ENCODE assay signal across 16 cellular contexts in the genomic region with DNA sequence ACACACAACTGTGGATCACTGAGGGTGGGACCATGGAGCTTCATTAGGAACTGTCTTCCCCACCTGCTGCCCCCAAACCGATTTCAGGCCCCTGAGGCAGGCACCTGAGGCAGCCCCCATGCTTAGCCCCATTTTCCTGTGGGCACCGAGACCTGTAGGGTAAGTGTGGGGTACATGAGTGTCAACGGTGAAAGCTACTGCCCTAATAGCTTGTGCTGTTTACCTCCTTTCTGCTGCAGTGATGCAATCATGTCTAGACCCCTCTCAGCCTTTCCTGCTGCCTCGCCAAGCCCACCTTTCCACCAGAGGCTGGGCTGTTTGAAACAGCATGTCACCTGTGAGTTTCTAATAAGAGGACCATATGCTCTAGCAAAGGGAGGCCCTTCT. TPM values are rescaled to one million over a fixed set of nuclear protein-coding genes. Genes with fewer than 3 reads are reported as not detected.
DNase-seq lines count a peak whose midpoint lies in the region; ATAC-seq and TF ChIP-seq lines count a peak whose summit lies in the region.
"Had no signal": no experiment of that assay in that cellular context is flagged by ENCODE, and none has a peak within 500 bp of the region (broad histone marks: within the 10 kb centered on the region; RNA-seq: fewer than 3 reads in every experiment).

No MANE protein-coding gene starts in this region.

- H2BK120ac ChIP-seq in H9 (ENCODE audit: low read depth, low read length, poor library complexity, severe bottlenecking) = no peak overlapping the region

- H3K27ac Mint-ChIP-seq in H9 (peak overlapping the region; percentile 35 to 97 (median 87); a peak in 5 of 7 replicates), neural progenitor cell (peak overlapping the region; percentile 82)
- no peak overlapping the region for H3K27ac Mint-ChIP-seq in activated naive CD8-positive, alpha-beta T cell treated with anti-CD3 and anti-CD28 coated beads, Interleukin-2, amount 50 U/mL, for 24 hours
- H3K27ac Mint-ChIP-seq: CD4-positive, alpha-beta T cell had no signal

- no peak overlapping the region for H3K23ac ChIP-seq in H9 (ENCODE audit: insufficient read length, low read depth, low read length)

- no peaks in the 10 kb centered on the region for H3K9me3 Mint-ChIP-seq in H9
- no peaks in the 10 kb centered on the region for H3K9me3 Mint-ChIP-seq in neural progenitor cell
- no peaks in the 10 kb centered on the region for H3K9me3 Mint-ChIP-seq in activated naive CD8-positive, alpha-beta T cell treated with anti-CD3 and anti-CD28 coated beads, Interleukin-2, amount 50 U/mL, for 24 hours
- H3K9me3 Mint-ChIP-seq: CD4-positive, alpha-beta T cell had no signal

- H4K91ac ChIP-seq in H9 (ENCODE audit: insufficient read length, low read depth, low read length) = no peak overlapping the region

- TF ChIP-seq CTCF in H9 (conservative IDR thresholded peaks at IDR 0.05) (no peak), hepatocyte (IDR thresholded peaks at IDR 0.05; ENCODE audit: poor library complexity) (no peak), neural progenitor cell (IDR thresholded peaks at IDR 0.05) (no peak), GM20000 (IDR thresholded peaks at IDR 0.05; ENCODE audit: extremely low read depth, missing control alignments) (no peak)

- H3K9me2 ChIP-seq in hepatocyte (replicated peaks; ENCODE audit: insufficient read depth) = no peaks in the 10 kb centered on the region

- no peaks in the 10 kb centered on the region for H3K79me1 ChIP-seq in H9 (ENCODE audit: insufficient read depth, low read depth, low read length, poor library complexity, severe bottlenecking)

- H3K56ac ChIP-seq in H9 (ENCODE audit: insufficient read length, low read depth, low read length) = no peak overlapping the region

- H3K27me3 Mint-ChIP-seq in H9 (ENCODE audit: low read depth) (no peaks in the 10 kb centered on the region), neural progenitor cell (ENCODE audit: insufficient read depth, low read depth) (peaks cover 16% of the 10 kb centered on the region)
- H3K27me3 Mint-ChIP-seq in activated naive CD8-positive, alpha-beta T cell treated with anti-CD3 and anti-CD28 coated beads, Interleukin-2, amount 50 U/mL, for 24 hours = peaks cover 5% of the 10 kb centered on the region

- H3K27me3 ChIP-seq in H9 (ENCODE audit: insufficient read depth, low read length) (no peaks in the 10 kb centered on the region), hepatocyte (no peaks in the 10 kb centered on the region), neural progenitor cell (no peaks in the 10 kb centered on the region)
- H3K27me3 ChIP-seq: MG63 had no signal

- no peak overlapping the region for H2AK5ac ChIP-seq in H9 (ENCODE audit: insufficient read length, low read length)

- DNase-seq in H9 (no peak), hepatocyte (ENCODE audit: low spot score) (no peak), neural progenitor cell (ENCODE audit: low spot score) (no peak), GM20000 (ENCODE audit: low spot score) (no peak), SIG-M5 (lab: John Stamatoyannopoulos, UW) (no peak)
- DNase-seq in activated naive CD8-positive, alpha-beta T cell treated with anti-CD3 and anti-CD28 coated beads, Interleukin-2, amount 50 U/mL, for 24 hours = no peak
- DNase-seq: AML-193; CD4-positive, alpha-beta T cell; DMS79; NCI-H1105 had no signal

- no peak overlapping the region for H3K4ac ChIP-seq in H9 (ENCODE audit: low read depth, low read length)

- H2BK5ac ChIP-seq in H9 (ENCODE audit: insufficient read length, low read length) = no peak overlapping the region

- H3T11ph ChIP-seq in H9 (ENCODE audit: low read length) = no peak overlapping the region

- no peaks in the 10 kb centered on the region for H3K23me2 ChIP-seq in H9 (ENCODE audit: insufficient read length, low read depth, low read length, poor library complexity, severe bottlenecking)

- peak overlapping the region; percentile 29 for H3K4me2 ChIP-seq in H9 (ENCODE audit: insufficient read depth, insufficient read length, low read length)
- H3K4me2 ChIP-seq in hepatocyte = no peak overlapping the region
- H3K4me2 ChIP-seq in neural progenitor cell = no peak overlapping the region
- H3K4me2 ChIP-seq: KMS-11 had no signal

- peak overlapping the region; percentile 47 for H3K18ac ChIP-seq in H9 (ENCODE audit: insufficient read length, low read depth, low read length)

- H3K36me3 Mint-ChIP-seq in H9 (ENCODE audit: insufficient read depth in 1 of 3, low read depth in 3 of 3) (peaks cover 0 to 2% (median 0%) of the 10 kb centered on the region in 3 experiments; a peak in 1 of 7 replicates), neural progenitor cell (no peaks in the 10 kb centered on the region)
- H3K36me3 Mint-ChIP-seq in activated naive CD8-positive, alpha-beta T cell treated with anti-CD3 and anti-CD28 coated beads, Interleukin-2, amount 50 U/mL, for 24 hours (ENCODE audit: low read depth) = no peaks in the 10 kb centered on the region

- peaks cover 30% of the 10 kb centered on the region for H3K4me1 ChIP-seq in H9 (ENCODE audit: insufficient read depth, low read length)
- H3K4me1 ChIP-seq in hepatocyte (ENCODE audit: insufficient read depth) = peaks cover 11% of the 10 kb centered on the region
- H3K4me1 ChIP-seq in neural progenitor cell = peaks cover 43% of the 10 kb centered on the region

- no peaks in the 10 kb centered on the region for H3K9me3 ChIP-seq in H9 (ENCODE audit: control insufficient read depth, low read depth, low read length)
- H3K9me3 ChIP-seq in hepatocyte (ENCODE audit: low read depth) = no peaks in the 10 kb centered on the region
- H3K9me3 ChIP-seq in neural progenitor cell (ENCODE audit: low read depth) = no peaks in the 10 kb centered on the region
- H3K9me3 ChIP-seq: MG63 had no signal

- H4K8ac ChIP-seq in H9 (replicated peaks; ENCODE audit: insufficient read length, low read depth, low read length) = no peak overlapping the region

- H2AFZ ChIP-seq in H9 (ENCODE audit: low read length) (no peak overlapping the region), hepatocyte (no peak overlapping the region), neural progenitor cell (replicated peaks) (no peak overlapping the region)

- H2BK20ac ChIP-seq in H9 (ENCODE audit: low read depth, low read length, poor library complexity, severe bottlenecking) = no peak overlapping the region

- H3K4me3 ChIP-seq in hepatocyte (no peak overlapping the region), neural progenitor cell (no peak overlapping the region)
- H3K4me3 ChIP-seq: GM12878, MG63 had no signal

- H3K27ac ChIP-seq in H9 (ENCODE audit: insufficient read length, low read depth, low read length) (peak overlapping the region; percentile 46), angular gyrus (ENCODE audit: low read depth, low read length) (peak overlapping the region; percentile 29), hepatocyte (peak overlapping the region; percentile 20), neural progenitor cell (no peak overlapping the region)
- H3K27ac ChIP-seq: KMS-11 had no signal

- H3K9ac ChIP-seq in H9 (ENCODE audit: extremely low read depth, insufficient read length, low read length) (no peak overlapping the region), neural progenitor cell (no peak overlapping the region)
- H3K9ac ChIP-seq: KMS-11 had no signal

- peaks cover 34% of the 10 kb centered on the region for H3F3A ChIP-seq in neural progenitor cell (ENCODE audit: low read depth)

- H3K79me2 ChIP-seq in H9 (ENCODE audit: insufficient read depth, low read length) (no peaks in the 10 kb centered on the region), hepatocyte (no peaks in the 10 kb centered on the region), neural progenitor cell (ENCODE audit: low read depth) (no peaks in the 10 kb centered on the region)

- H4K5ac ChIP-seq in H9 (ENCODE audit: insufficient read length, low read depth, low read length) = no peak overlapping the region

- H3K36me3 ChIP-seq in hepatocyte (replicated peaks; ENCODE audit: insufficient read depth, low read depth) (no peaks in the 10 kb centered on the region), neural progenitor cell (no peaks in the 10 kb centered on the region)
- H3K36me3 ChIP-seq: MG63 had no signal

- H3K4me3 Mint-ChIP-seq in H9 = peak overlapping the region in 1 of 2 experiments; percentile 60; a peak in 2 of 5 replicates
- peak overlapping the region; percentile 22 for H3K4me3 Mint-ChIP-seq in neural progenitor cell
- no peak overlapping the region for H3K4me3 Mint-ChIP-seq in activated naive CD8-positive, alpha-beta T cell treated with anti-CD3 and anti-CD28 coated beads, Interleukin-2, amount 50 U/mL, for 24 hours
- H3K4me3 Mint-ChIP-seq: CD4-positive, alpha-beta T cell had no signal

- ATAC-seq in GM18867 (IDR thresholded peaks at IDR 0.05; ENCODE audit: unreplicated experiment) = no peak
- no peak for ATAC-seq in activated naive CD8-positive, alpha-beta T cell treated with anti-CD3 and anti-CD28 coated beads, Interleukin-2, amount 50 U/mL, for 24 hours
- ATAC-seq: GM12878 had no signal

- WGBS in H9 (ENCODE audit: extremely low coverage, insufficient read length, low lambda C conversion rate) = no CpG with 5 or more reads among the region's 4 CpGs
- 64% methylated on average over 4 of the region's 4 CpGs for WGBS in hepatocyte (ENCODE audit: low lambda C conversion rate, missing lambda C conversion rate)

- H3K14ac ChIP-seq in H9 (ENCODE audit: insufficient read depth, low read length) = peak overlapping the region; percentile 0; the same call in 1 of the 2 replicates

- peak overlapping the region; percentile 51 for H2BK12ac ChIP-seq in H9 (ENCODE audit: insufficient read length, low read depth, low read length)

- no peak overlapping the region for H2BK15ac ChIP-seq in H9 (ENCODE audit: low read depth, low read length)

- no peaks in the 10 kb centered on the region for H4K20me1 ChIP-seq in H9 (ENCODE audit: control insufficient read depth, insufficient read depth, insufficient read length)
- no peaks in the 10 kb centered on the region for H4K20me1 ChIP-seq in hepatocyte (ENCODE audit: insufficient read depth, poor library complexity, severe bottlenecking)
- no peaks in the 10 kb centered on the region for H4K20me1 ChIP-seq in neural progenitor cell (ENCODE audit: low read depth)

- H3K4me1 Mint-ChIP-seq in H9 = peaks cover 58 to 63% of the 10 kb centered on the region in 2 experiments
- H3K4me1 Mint-ChIP-seq in neural progenitor cell = peaks cover 51% of the 10 kb centered on the region
- no peaks in the 10 kb centered on the region for H3K4me1 Mint-ChIP-seq in activated naive CD8-positive, alpha-beta T cell treated with anti-CD3 and anti-CD28 coated beads, Interleukin-2, amount 50 U/mL, for 24 hours

RNA-seq across cellular contexts. Expression of gene NFASC, which starts 53.0 kb away (rescaled TPM):
- 5.0 and 5.7 TPM in 2 replicates for total RNA-seq in H9 (2021)
- total RNA-seq in hepatocyte = 1.0 and 2.2 TPM in 2 replicates
- polyA plus RNA-seq in hepatocyte = 0.75 and 1.7 TPM in 2 replicates
- 2.5 and 3.7 TPM in 2 replicates for total RNA-seq in neural progenitor cell (ENCODE audit: low replicate concordance)
- total RNA-seq: CD4-positive, alpha-beta T cell; G401 had no signal
